Comparison of ENCODE assay signal across 11 cellular contexts in the genomic region with DNA sequence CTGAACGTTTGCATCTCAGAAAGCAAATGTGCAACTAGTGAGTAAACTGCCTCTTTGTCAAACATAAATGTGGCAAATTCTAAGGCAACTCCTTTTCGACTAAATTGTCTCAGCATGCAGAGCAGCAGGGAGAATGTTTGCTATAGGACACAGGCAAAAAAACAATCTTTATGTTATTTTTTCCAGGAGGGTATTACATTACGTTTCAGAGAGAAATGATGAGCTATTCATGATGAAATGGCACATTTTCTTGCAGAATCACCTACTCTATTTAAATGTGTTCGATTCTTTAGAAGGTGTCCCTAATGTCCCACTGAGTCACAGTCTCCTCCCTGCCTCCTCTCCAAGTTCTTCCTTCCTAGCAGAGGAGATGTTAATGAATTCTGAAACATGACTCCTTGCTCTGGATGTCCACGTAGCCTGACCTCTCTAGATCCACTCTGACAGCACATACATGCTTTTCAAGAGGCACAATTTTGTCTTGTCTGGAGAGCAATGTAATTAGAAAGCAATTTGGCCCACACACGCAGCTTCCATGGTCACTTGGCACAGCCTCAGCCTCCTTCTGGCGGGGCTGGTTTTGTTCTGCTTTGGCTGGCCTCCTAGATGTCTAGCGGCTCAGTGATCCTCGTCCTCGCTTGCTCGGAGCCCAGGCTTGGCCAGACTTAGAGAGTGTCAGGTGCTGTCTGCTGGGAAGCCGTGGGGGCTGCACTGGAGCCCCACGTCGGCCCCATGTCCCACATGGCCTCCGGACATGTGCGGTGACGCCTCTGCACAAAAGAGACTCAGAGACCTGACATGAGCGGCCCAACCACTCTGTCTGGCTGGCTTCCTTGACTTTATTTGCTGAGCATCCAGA.
DNase-seq lines count a peak whose midpoint lies in the region; ATAC-seq, FAIRE-seq and TF ChIP-seq lines count a peak whose summit lies in the region.
"Had no signal": no experiment of that assay in that cellular context is flagged by ENCODE, and none has a peak within 500 bp of the region (broad histone marks: within the 10 kb centered on the region; RNA-seq: fewer than 3 reads in every experiment).

No MANE protein-coding gene starts in this region.

- peak overlapping the region; percentile 66 to 94 (median 90) for H3K27ac Mint-ChIP-seq in nephron
- H3K27ac Mint-ChIP-seq: CD8-positive, alpha-beta T cell had no signal

- peak; percentile 88 for DNase-seq in AG10803 (ENCODE audit: low read depth)
- DNase-seq in NCI-H2081 treated with DMSO at 0.1 percent for 48 hours (lab: John Stamatoyannopoulos, UW), result peak; percentile 30
- DNase-seq in effector memory CD4-positive, alpha-beta T cell, result no peak
- DNase-seq in activated T-cell treated with anti-CD3 and anti-CD28 coated beads, Interleukin-2, amount 50 U/mL, for 4 hours, result no peak
- DNase-seq: CD8-positive, alpha-beta T cell had no signal

- H3K27me3 Mint-ChIP-seq in nephron (ENCODE audit: low read depth), result no peaks in the 10 kb centered on the region
- no peaks in the 10 kb centered on the region for H3K27me3 Mint-ChIP-seq in activated T-cell treated with anti-CD3 and anti-CD28 coated beads, Interleukin-2, amount 50 U/mL, for 4 hours (ENCODE audit: low read depth)
- H3K27me3 Mint-ChIP-seq: progenitor cell of endocrine pancreas had no signal

- H3K4me3 ChIP-seq in AG10803 (ENCODE audit: low read length), result no peak overlapping the region; the same call in 1 of the 2 replicates
- no peak overlapping the region for H3K4me3 ChIP-seq in effector memory CD4-positive, alpha-beta T cell (ENCODE audit: insufficient read depth, low read depth, low read length, poor library complexity, severe bottlenecking)

- no peaks in the 10 kb centered on the region for H3K9me3 ChIP-seq in effector memory CD4-positive, alpha-beta T cell (ENCODE audit: control insufficient read depth, low read length)

- peaks cover 17% of the 10 kb centered on the region for H3K9me3 Mint-ChIP-seq in nephron
- peaks cover 10% of the 10 kb centered on the region for H3K9me3 Mint-ChIP-seq in activated T-cell treated with anti-CD3 and anti-CD28 coated beads, Interleukin-2, amount 50 U/mL, for 4 hours

- H3K27me3 ChIP-seq in effector memory CD4-positive, alpha-beta T cell (replicated peaks; ENCODE audit: control insufficient read depth, insufficient read depth, low read length, poor library complexity, severe bottlenecking), result no peaks in the 10 kb centered on the region

- ATAC-seq in activated T-cell treated with anti-CD3 and anti-CD28 coated beads, Interleukin-2, amount 50 U/mL, for 4 hours, result no peak
- ATAC-seq in HG03175 (IDR thresholded peaks at IDR 0.05; ENCODE audit: unreplicated experiment), result no peak
- ATAC-seq in HG02610 (IDR thresholded peaks at IDR 0.05; ENCODE audit: unreplicated experiment), result no peak
- ATAC-seq: CD8-positive, alpha-beta T cell; HCT116 had no signal

- peak; percentile 63 for FAIRE-seq in endometrium (lab: Jason Lieb, UNC)

- TF ChIP-seq CTCF in AG10803 (conservative IDR thresholded peaks at IDR 0.05; ENCODE audit: low read length) (no peak), nephron (IDR thresholded peaks at IDR 0.05; ENCODE audit: unreplicated experiment in 3 of 3) (no peak)

- no peaks in the 10 kb centered on the region for H3K4me1 ChIP-seq in effector memory CD4-positive, alpha-beta T cell (ENCODE audit: control insufficient read depth, insufficient read depth, low read length, poor library complexity, severe bottlenecking)

- no peaks in the 10 kb centered on the region for H3K36me3 ChIP-seq in effector memory CD4-positive, alpha-beta T cell (ENCODE audit: control insufficient read depth, insufficient read depth, low read length)

- H3K4me1 Mint-ChIP-seq in nephron, result peaks cover 33% of the 10 kb centered on the region
- no peaks in the 10 kb centered on the region for H3K4me1 Mint-ChIP-seq in activated T-cell treated with anti-CD3 and anti-CD28 coated beads, Interleukin-2, amount 50 U/mL, for 4 hours (ENCODE audit: low read depth)

- no peak overlapping the region for H3K27ac ChIP-seq in effector memory CD4-positive, alpha-beta T cell (ENCODE audit: insufficient read depth, low read length, poor library complexity, severe bottlenecking)

- H3K4me3 Mint-ChIP-seq in nephron, result peak overlapping the region in 1 of 3 experiments; percentile 11
- H3K4me3 Mint-ChIP-seq in activated T-cell treated with anti-CD3 and anti-CD28 coated beads, Interleukin-2, amount 50 U/mL, for 4 hours, result no peak overlapping the region
- H3K4me3 Mint-ChIP-seq: CD8-positive, alpha-beta T cell had no signal

- H3K36me3 Mint-ChIP-seq in nephron (ENCODE audit: low read depth), result no peaks in the 10 kb centered on the region
- no peaks in the 10 kb centered on the region for H3K36me3 Mint-ChIP-seq in activated T-cell treated with anti-CD3 and anti-CD28 coated beads, Interleukin-2, amount 50 U/mL, for 4 hours (ENCODE audit: insufficient read depth)
- H3K36me3 Mint-ChIP-seq: CD8-positive, alpha-beta T cell had no signal

Comparison
In these comparisons a context has a peak if more than half of its experiments do, and no peak if none do; other contexts are left out.
1. DNase-seq: peak in AG10803 (single experiment) and NCI-H2081 treated with DMSO at 0.1 percent for 48 hours (single experiment); none in effector memory CD4-positive, alpha-beta T cell (0 of 3) and activated T-cell treated with anti-CD3 and anti-CD28 coated beads, Interleukin-2, amount 50 U/mL, for 4 hours (single experiment).